Comparison of ENCODE assay signal across 17 cellular contexts in genomic region chr2:69989422-69990128, GRCh38.
"Had no signal": no experiment of that assay in that cellular context is flagged by ENCODE, and none has a peak within 500 bp of the region (broad histone marks: within the 10 kb centered on the region; RNA-seq: fewer than 3 reads in every experiment).

No MANE protein-coding gene starts in this region.

- H3K4me1 ChIP-seq: foreskin keratinocyte, lower lobe of right lung, pancreas had no signal

- H3K27me3 ChIP-seq: foreskin keratinocyte, pancreas had no signal

- H3K27ac ChIP-seq: foreskin keratinocyte, lower lobe of right lung, pancreas had no signal

- FAIRE-seq: colon, endometrium, pancreas, TTC549 had no signal

- H3K4me3 ChIP-seq: lower lobe of right lung, pancreas had no signal

- DNase-seq: activated B cell treated with CpG ODN at 0.5 μM for 24 hours; activated CD4-positive, alpha-beta T cell treated with anti-CD3 and anti-CD28 coated beads for 48 hours; activated CD8-positive, alpha-beta memory T cell treated with anti-CD3 and anti-CD28 coated beads, Interleukin-2, amount 50 U/mL, for 4 hours; activated CD8-positive, alpha-beta T cell treated with anti-CD3 and anti-CD28 coated beads, Interleukin-2, amount 10 ng/mL, durations not matched to agents 7 days and 5 days; activated effector memory CD4-positive, alpha-beta T cell treated with anti-CD3 and anti-CD28 coated beads, Interleukin-2, amount 50 U/mL, for 16 hours; activated T-cell treated with anti-CD3 and anti-CD28 coated beads, Interleukin-2, amount 50 U/mL, for 48 hours; foreskin keratinocyte; lower lobe of right lung; naive B cell; pancreas; stimulated activated CD4-positive, alpha-beta T cell treated with anti-CD3 and anti-CD28 coated beads, Interleukin-2, amount 100 ng/mL, for 48 hours; stimulated activated naive CD4-positive, alpha-beta T cell; T-helper 17 cell; trophoblast cell had no signal

- H3K9me3 ChIP-seq: lower lobe of right lung, pancreas had no signal

- ATAC-seq: activated CD8-positive, alpha-beta T cell treated with anti-CD3 and anti-CD28 coated beads, Interleukin-2, amount 10 ng/mL, durations not matched to agents 7 days and 5 days; foreskin keratinocyte; lower lobe of right lung; T-helper 17 cell had no signal
